In genomic region chr1:179954494-179955317, GRCh38 we compare ENCODE assay signal across 1 cellular context.
TF ChIP-seq lines count a peak whose summit lies in the region.

A gene with protein sequence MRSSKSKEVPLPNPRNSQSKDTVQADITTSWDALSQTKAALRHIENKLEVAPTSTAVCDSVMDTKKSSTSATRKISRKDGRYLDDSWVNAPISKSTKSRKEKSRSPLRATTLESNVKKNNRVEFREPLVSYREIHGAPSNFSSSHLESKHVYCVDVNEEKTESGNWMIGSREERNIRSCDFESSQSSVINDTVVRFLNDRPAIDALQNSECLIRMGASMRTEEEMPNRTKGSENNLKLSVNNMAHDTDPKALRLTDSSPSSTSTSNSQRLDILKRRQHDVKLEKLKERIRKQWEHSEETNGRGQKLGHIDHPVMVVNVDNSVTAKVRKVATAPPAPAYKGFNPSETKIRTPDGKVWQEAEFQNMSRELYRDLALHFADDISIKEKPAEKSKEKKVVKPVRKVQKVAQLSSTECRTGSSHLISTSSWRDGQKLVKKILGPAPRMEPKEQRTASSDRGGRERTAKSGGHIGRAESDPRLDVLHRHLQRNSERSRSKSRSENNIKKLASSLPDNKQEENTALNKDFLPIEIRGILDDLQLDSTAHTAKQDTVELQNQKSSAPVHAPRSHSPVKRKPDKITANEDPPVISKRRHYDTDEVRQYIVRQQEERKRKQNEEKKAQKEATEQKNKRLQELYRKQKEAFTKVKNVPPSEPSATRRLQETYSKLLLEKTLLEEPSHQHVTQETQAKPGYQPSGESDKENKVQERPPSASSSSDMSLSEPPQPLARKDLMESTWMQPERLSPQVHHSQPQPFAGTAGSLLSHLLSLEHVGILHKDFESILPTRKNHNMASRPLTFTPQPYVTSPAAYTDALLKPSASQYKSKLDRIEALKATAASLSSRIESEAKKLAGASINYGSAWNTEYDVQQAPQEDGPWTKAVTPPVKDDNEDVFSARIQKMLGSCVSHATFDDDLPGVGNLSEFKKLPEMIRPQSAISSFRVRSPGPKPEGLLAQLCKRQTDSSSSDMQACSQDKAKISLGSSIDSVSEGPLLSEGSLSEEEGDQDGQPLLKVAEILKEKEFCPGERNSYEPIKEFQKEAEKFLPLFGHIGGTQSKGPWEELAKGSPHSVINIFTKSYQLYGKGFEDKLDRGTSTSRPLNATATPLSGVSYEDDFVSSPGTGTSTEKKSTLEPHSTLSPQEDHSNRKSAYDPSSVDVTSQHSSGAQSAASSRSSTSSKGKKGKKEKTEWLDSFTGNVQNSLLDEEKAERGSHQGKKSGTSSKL (N-terminal part only) (plus strand): TSS chr1:179954810. CDS start chr1:179986182, 31,372 bp downstream.

TF ChIP-seq in GM12878, 131 proteins besides CTCF, POLR2A, EP300 and RAD21 (continued from another document):
- TF ChIP-seq, protein P1, sequence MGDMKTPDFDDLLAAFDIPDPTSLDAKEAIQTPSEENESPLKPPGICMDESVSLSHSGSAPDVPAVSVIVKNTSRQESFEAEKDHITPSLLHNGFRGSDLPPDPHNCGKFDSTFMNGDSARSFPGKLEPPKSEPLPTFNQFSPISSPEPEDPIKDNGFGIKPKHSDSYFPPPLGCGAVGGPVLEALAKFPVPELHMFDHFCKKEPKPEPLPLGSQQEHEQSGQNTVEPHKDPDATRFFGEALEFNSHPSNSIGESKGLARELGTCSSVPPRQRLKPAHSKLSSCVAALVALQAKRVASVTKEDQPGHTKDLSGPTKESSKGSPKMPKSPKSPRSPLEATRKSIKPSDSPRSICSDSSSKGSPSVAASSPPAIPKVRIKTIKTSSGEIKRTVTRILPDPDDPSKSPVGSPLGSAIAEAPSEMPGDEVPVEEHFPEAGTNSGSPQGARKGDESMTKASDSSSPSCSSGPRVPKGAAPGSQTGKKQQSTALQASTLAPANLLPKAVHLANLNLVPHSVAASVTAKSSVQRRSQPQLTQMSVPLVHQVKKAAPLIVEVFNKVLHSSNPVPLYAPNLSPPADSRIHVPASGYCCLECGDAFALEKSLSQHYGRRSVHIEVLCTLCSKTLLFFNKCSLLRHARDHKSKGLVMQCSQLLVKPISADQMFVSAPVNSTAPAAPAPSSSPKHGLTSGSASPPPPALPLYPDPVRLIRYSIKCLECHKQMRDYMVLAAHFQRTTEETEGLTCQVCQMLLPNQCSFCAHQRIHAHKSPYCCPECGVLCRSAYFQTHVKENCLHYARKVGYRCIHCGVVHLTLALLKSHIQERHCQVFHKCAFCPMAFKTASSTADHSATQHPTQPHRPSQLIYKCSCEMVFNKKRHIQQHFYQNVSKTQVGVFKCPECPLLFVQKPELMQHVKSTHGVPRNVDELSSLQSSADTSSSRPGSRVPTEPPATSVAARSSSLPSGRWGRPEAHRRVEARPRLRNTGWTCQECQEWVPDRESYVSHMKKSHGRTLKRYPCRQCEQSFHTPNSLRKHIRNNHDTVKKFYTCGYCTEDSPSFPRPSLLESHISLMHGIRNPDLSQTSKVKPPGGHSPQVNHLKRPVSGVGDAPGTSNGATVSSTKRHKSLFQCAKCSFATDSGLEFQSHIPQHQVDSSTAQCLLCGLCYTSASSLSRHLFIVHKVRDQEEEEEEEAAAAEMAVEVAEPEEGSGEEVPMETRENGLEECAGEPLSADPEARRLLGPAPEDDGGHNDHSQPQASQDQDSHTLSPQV (IDR thresholded peaks at IDR 0.05): peak; percentile 100
- peak; percentile 79; the same call in 1 of the 2 replicates for TF ChIP-seq CREB1 (IDR thresholded peaks at IDR 0.05; ENCODE audit: low read depth)
- TF ChIP-seq YBX1 (IDR thresholded peaks at IDR 0.05): no peak
- no peak for TF ChIP-seq GABPA (IDR thresholded peaks at IDR 0.05; ENCODE audit: low read depth)
- TF ChIP-seq NR2F1 (conservative IDR thresholded peaks at IDR 0.05): 0 out of 2 replicates have a peak, but pooled peaks have one; percentile 14
- peak; percentile 45 for TF ChIP-seq SP1 (IDR thresholded peaks at IDR 0.05; ENCODE audit: low read depth, low read length)
- peak; percentile 100 for TF ChIP-seq CHD2 (IDR thresholded peaks at IDR 0.05; ENCODE audit: borderline replicate concordance, low read depth, low read length)
- peak; percentile 91 for TF ChIP-seq BRCA1 (IDR thresholded peaks at IDR 0.05; ENCODE audit: low read depth, low read length)
- TF ChIP-seq BMI1 (IDR thresholded peaks at IDR 0.05; ENCODE audit: borderline replicate concordance): no peak
- TF ChIP-seq PAX5 (IDR thresholded peaks at IDR 0.05; ENCODE audit: borderline replicate concordance, low read depth, low read length): peak; percentile 97
- no peak for TF ChIP-seq HDAC6 (IDR thresholded peaks at IDR 0.05; ENCODE audit: unreplicated experiment)
- TF ChIP-seq CBFB (IDR thresholded peaks at IDR 0.05; ENCODE audit: low read depth): peak; percentile 80
- TF ChIP-seq, protein P2, sequence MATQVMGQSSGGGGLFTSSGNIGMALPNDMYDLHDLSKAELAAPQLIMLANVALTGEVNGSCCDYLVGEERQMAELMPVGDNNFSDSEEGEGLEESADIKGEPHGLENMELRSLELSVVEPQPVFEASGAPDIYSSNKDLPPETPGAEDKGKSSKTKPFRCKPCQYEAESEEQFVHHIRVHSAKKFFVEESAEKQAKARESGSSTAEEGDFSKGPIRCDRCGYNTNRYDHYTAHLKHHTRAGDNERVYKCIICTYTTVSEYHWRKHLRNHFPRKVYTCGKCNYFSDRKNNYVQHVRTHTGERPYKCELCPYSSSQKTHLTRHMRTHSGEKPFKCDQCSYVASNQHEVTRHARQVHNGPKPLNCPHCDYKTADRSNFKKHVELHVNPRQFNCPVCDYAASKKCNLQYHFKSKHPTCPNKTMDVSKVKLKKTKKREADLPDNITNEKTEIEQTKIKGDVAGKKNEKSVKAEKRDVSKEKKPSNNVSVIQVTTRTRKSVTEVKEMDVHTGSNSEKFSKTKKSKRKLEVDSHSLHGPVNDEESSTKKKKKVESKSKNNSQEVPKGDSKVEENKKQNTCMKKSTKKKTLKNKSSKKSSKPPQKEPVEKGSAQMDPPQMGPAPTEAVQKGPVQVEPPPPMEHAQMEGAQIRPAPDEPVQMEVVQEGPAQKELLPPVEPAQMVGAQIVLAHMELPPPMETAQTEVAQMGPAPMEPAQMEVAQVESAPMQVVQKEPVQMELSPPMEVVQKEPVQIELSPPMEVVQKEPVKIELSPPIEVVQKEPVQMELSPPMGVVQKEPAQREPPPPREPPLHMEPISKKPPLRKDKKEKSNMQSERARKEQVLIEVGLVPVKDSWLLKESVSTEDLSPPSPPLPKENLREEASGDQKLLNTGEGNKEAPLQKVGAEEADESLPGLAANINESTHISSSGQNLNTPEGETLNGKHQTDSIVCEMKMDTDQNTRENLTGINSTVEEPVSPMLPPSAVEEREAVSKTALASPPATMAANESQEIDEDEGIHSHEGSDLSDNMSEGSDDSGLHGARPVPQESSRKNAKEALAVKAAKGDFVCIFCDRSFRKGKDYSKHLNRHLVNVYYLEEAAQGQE (IDR thresholded peaks at IDR 0.05; ENCODE audit: low read depth, low read length): peak; percentile 53; the same call in 1 of the 2 replicates
- peak; percentile 85 for TF ChIP-seq BACH1 (IDR thresholded peaks at IDR 0.05; ENCODE audit: borderline replicate concordance)
- 0 out of 2 replicates have a peak, but pooled peaks have one; percentile 39 for TF ChIP-seq SIN3A (IDR thresholded peaks at IDR 0.05; ENCODE audit: low read depth, low read length)
- TF ChIP-seq ASH2L (IDR thresholded peaks at IDR 0.05; ENCODE audit: borderline replicate concordance, low read depth): peak; percentile 77; the same call in 1 of the 2 replicates
- TF ChIP-seq, protein P3, sequence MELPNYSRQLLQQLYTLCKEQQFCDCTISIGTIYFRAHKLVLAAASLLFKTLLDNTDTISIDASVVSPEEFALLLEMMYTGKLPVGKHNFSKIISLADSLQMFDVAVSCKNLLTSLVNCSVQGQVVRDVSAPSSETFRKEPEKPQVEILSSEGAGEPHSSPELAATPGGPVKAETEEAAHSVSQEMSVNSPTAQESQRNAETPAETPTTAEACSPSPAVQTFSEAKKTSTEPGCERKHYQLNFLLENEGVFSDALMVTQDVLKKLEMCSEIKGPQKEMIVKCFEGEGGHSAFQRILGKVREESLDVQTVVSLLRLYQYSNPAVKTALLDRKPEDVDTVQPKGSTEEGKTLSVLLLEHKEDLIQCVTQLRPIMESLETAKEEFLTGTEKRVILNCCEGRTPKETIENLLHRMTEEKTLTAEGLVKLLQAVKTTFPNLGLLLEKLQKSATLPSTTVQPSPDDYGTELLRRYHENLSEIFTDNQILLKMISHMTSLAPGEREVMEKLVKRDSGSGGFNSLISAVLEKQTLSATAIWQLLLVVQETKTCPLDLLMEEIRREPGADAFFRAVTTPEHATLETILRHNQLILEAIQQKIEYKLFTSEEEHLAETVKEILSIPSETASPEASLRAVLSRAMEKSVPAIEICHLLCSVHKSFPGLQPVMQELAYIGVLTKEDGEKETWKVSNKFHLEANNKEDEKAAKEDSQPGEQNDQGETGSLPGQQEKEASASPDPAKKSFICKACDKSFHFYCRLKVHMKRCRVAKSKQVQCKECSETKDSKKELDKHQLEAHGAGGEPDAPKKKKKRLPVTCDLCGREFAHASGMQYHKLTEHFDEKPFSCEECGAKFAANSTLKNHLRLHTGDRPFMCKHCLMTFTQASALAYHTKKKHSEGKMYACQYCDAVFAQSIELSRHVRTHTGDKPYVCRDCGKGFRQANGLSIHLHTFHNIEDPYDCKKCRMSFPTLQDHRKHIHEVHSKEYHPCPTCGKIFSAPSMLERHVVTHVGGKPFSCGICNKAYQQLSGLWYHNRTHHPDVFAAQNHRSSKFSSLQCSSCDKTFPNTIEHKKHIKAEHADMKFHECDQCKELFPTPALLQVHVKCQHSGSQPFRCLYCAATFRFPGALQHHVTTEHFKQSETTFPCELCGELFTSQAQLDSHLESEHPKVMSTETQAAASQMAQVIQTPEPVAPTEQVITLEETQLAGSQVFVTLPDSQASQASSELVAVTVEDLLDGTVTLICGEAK (IDR thresholded peaks at IDR 0.05; ENCODE audit: borderline replicate concordance): peak; percentile 7; the same call in 1 of the 2 replicates
- no peak for TF ChIP-seq CBX3 (IDR thresholded peaks at IDR 0.05; ENCODE audit: borderline replicate concordance, low read depth)
- no peak for TF ChIP-seq CHD1 (IDR thresholded peaks at IDR 0.05; ENCODE audit: low read depth, low read length)
- peak; percentile 78 for TF ChIP-seq GATAD2B (conservative IDR thresholded peaks at IDR 0.05; ENCODE audit: low read depth)
- no peak for TF ChIP-seq ELK1 (IDR thresholded peaks at IDR 0.05; ENCODE audit: low read depth, low read length)
- TF ChIP-seq CEBPB (IDR thresholded peaks at IDR 0.05; ENCODE audit: borderline replicate concordance in 1 of 2, low read depth in 2 of 2, low read length in 2 of 2): 0 out of 4 replicates have a peak, but pooled peaks of 1 of the 2 experiments have one; percentile 9
- TF ChIP-seq HDAC2 (IDR thresholded peaks at IDR 0.05): no peak
- no peak for TF ChIP-seq TCF12 (IDR thresholded peaks at IDR 0.05; ENCODE audit: low read depth, low read length)
- TF ChIP-seq HCFC1 (IDR thresholded peaks at IDR 0.05; ENCODE audit: low read length): peak; percentile 93
- no peak for TF ChIP-seq MTA3 (IDR thresholded peaks at IDR 0.05; ENCODE audit: borderline replicate concordance, low read length)
- peak; percentile 98 for TF ChIP-seq HDGF (IDR thresholded peaks at IDR 0.05)
- 0 out of 2 replicates have a peak, but pooled peaks have one; percentile 54 for TF ChIP-seq TCF3 (IDR thresholded peaks at IDR 0.05; ENCODE audit: borderline replicate concordance, insufficient read depth, low read depth, low read length)
- TF ChIP-seq YY1 (IDR thresholded peaks at IDR 0.05; ENCODE audit: low read depth, low read length): peak; percentile 99
